In genomic region chr19:52369463-52370340, GRCh38 we compare ENCODE assay signal across 8 cellular contexts. TPM values are rescaled to one million over a fixed set of nuclear protein-coding genes. Genes with fewer than 3 reads are reported as not detected.
DNase-seq lines count a peak whose midpoint lies in the region; ATAC-seq and TF ChIP-seq lines count a peak whose summit lies in the region.

Gene ZNF880, plus strand, starts transcription at chr19:52369923. Its CDS starts 43 bp downstream, at chr19:52369966.

- H3K4me1 ChIP-seq in rectal smooth muscle tissue (ENCODE audit: control insufficient read depth, insufficient read depth, low read length) (peaks cover 2% of the 10 kb centered on the region), urinary bladder (ENCODE audit: insufficient read depth) (no peaks in the 10 kb centered on the region)

- ATAC-seq in GM18858 (IDR thresholded peaks at IDR 0.05; ENCODE audit: unreplicated experiment) = peak; percentile 58

- H3K27ac ChIP-seq in rectal smooth muscle tissue (ENCODE audit: low read depth, low read length) (peak within 1 kb of the TSS; percentile 96), urinary bladder (ENCODE audit: low read depth) (peak within 1 kb of the TSS; percentile 87)

- WGBS in urinary bladder = 1% methylated on average over 53 of the region's 53 CpGs

- no peaks in the 10 kb centered on the region for H3K27me3 ChIP-seq in rectal smooth muscle tissue (ENCODE audit: control insufficient read depth, insufficient read depth, low read length)

- in situ Hi-C loops in astrocyte of the cerebellum (cut with HindIII; ENCODE audit: low sequenced_read_pairs) = no loop called here

- H3K36me3 ChIP-seq in rectal smooth muscle tissue (ENCODE audit: control insufficient read depth, insufficient read depth, low read length) = peaks cover 14% of the 10 kb centered on the region
- peaks cover 14% of the 10 kb centered on the region for H3K36me3 ChIP-seq in urinary bladder (ENCODE audit: insufficient read depth)

- H3K4me3 ChIP-seq in astrocyte of the cerebellum (ENCODE audit: low read depth, low read length) (peak within 1 kb of the TSS; percentile 94), rectal smooth muscle tissue (ENCODE audit: low read length) (peak within 1 kb of the TSS; percentile 94), urinary bladder (ENCODE audit: low read depth, low read length) (peak within 1 kb of the TSS; percentile 58)

- no peak for TF ChIP-seq CTCF in astrocyte of the cerebellum (IDR thresholded peaks at IDR 0.05; ENCODE audit: low read depth, low read length, missing control alignments)

- peak within 1 kb of the TSS; percentile 74 for H3K9ac ChIP-seq in rectal smooth muscle tissue (ENCODE audit: low read length)

- DNase-seq in HuH-7 (ENCODE audit: low spot score) = peak; percentile 83
- DNase-seq in T-helper 9 cell = peak; percentile 87
- peak; percentile 83 for DNase-seq in astrocyte of the cerebellum (ENCODE audit: low read depth)
- peak; percentile 94 for DNase-seq in hepatic stellate cell (ENCODE audit: low spot score)
- no peak for DNase-seq in NCI-H1694 (lab: John Stamatoyannopoulos, UW)

RNA-seq across cellular contexts. Expression of gene ZNF880, which starts in this region (rescaled TPM):
- 50.1 TPM for total RNA-seq in urinary bladder
- 15.3 TPM for polyA plus RNA-seq in urinary bladder
